14 cellular contexts compared by ENCODE assay signal in the genomic region with DNA sequence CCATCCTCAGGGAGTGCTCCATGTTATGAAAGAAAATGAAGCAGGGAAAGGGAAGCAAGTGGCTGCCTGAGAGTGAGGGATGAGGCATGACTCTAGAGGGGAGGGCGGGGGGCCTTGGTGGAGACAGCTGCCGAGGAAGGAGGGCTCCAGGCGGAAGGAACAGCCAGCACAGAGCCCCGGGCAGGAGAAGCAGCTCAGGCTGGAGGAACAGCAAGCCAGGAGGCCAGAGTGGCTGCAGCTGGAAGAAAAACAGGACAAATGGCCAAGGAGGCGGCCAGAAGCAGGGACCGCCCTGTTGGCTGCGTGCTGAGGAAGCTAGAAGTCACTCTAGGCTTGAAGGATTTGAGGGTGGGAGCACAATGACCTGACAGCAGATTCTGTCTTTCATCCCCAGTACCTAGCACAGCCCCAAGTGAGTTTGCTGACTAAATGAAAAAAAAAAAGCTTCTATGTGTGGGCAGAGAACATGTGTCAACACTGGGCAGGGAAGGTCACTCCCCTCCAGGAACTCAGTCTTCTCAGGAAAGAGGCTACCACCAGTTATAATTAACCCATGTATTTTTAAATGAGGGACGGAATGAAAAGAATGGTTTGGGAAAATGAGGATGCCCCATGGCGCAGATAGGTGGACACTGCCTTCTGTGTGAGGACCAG.
DNase-seq lines count a peak whose midpoint lies in the region; ATAC-seq and TF ChIP-seq lines count a peak whose summit lies in the region.
"Had no signal": no experiment of that assay in that cellular context is flagged by ENCODE, and none has a peak within 500 bp of the region (broad histone marks: within the 10 kb centered on the region; RNA-seq: fewer than 3 reads in every experiment).

No MANE protein-coding gene starts in this region.

- ATAC-seq in GM18861 (IDR thresholded peaks at IDR 0.05; ENCODE audit: unreplicated experiment) (no peak), GM18867 (IDR thresholded peaks at IDR 0.05; ENCODE audit: unreplicated experiment) (no peak)
- ATAC-seq: foreskin keratinocyte had no signal

- no peak overlapping the region for H3K4me3 Mint-ChIP-seq in type B pancreatic cell
- H3K4me3 Mint-ChIP-seq: memory B cell had no signal

- DNase-seq in cardiac septum (ENCODE audit: low spot score) = peak; percentile 79
- peak; percentile 57 for DNase-seq in myocyte (ENCODE audit: low read depth)
- no peak for DNase-seq in type B pancreatic cell (ENCODE audit: extremely low spot score, unreplicated experiment)
- no peak for DNase-seq in NCI-H2029 treated with DMSO at 0.1 percent for 48 hours (lab: John Stamatoyannopoulos, UW)
- DNase-seq in activated CD4-positive, CD25-positive, alpha-beta regulatory T cell treated with anti-CD3 and anti-CD28 coated beads, Interleukin-2, amount 50 U/mL, for 72 hours = no peak
- DNase-seq: activated CD4-positive, alpha-beta T cell treated with anti-CD3 and anti-CD28 coated beads for 4 hours; central memory CD4-positive, alpha-beta T cell; COR-L47; foreskin keratinocyte; spleen had no signal

- TF ChIP-seq CTCF in VCaP (conservative IDR thresholded peaks at IDR 0.05) = no peak
- no peak for TF ChIP-seq CTCF in type B pancreatic cell (conservative IDR thresholded peaks at IDR 0.05)

- peaks cover 34% of the 10 kb centered on the region for H3K4me1 Mint-ChIP-seq in type B pancreatic cell (ENCODE audit: unreplicated experiment)
- H3K4me1 Mint-ChIP-seq: memory B cell had no signal

- peak overlapping the region; percentile 1 for H3K27ac Mint-ChIP-seq in type B pancreatic cell
- H3K27ac Mint-ChIP-seq: memory B cell had no signal

- H3K9me3 Mint-ChIP-seq in type B pancreatic cell = no peaks in the 10 kb centered on the region
- H3K9me3 Mint-ChIP-seq: memory B cell had no signal

- H3K27me3 Mint-ChIP-seq in type B pancreatic cell = no peaks in the 10 kb centered on the region

- H3K27ac ChIP-seq in VCaP = peak overlapping the region; percentile 53
- H3K27ac ChIP-seq: foreskin keratinocyte had no signal

- H3K36me3 Mint-ChIP-seq in type B pancreatic cell = peaks cover 5% of the 10 kb centered on the region
- H3K36me3 Mint-ChIP-seq: memory B cell had no signal

- intact Hi-C loops in cardiac septum (cut with DNase I) = no loop called here

Comparison
In these comparisons a context has a peak if more than half of its experiments do, and no peak if none do; other contexts are left out.
1. DNase-seq: peak in cardiac septum (single experiment) and myocyte (single experiment); none in type B pancreatic cell (single experiment), NCI-H2029 treated with DMSO at 0.1 percent for 48 hours (single experiment) and activated CD4-positive, CD25-positive, alpha-beta regulatory T cell treated with anti-CD3 and anti-CD28 coated beads, Interleukin-2, amount 50 U/mL, for 72 hours (single experiment).